In genomic region chr12:109291531-109292341, GRCh38 we compare ENCODE assay signal across 8 cellular contexts. TPM values are rescaled to one million over a fixed set of nuclear protein-coding genes. Genes with fewer than 3 reads are reported as not detected.
DNase-seq lines count a peak whose midpoint lies in the region; ATAC-seq lines count a peak whose summit lies in the region.

No MANE protein-coding gene starts in this region.

- peak; percentile 93 for DNase-seq in Ammon's horn (ENCODE audit: low spot score)
- DNase-seq in NCI-H2029 (lab: John Stamatoyannopoulos, UW): peak; percentile 90
- peak; percentile 99 for DNase-seq in cerebellar cortex (ENCODE audit: low spot score)
- peak; percentile 98 for DNase-seq in left kidney (ENCODE audit: low read depth, low spot score)
- DNase-seq in HUDEP-2 (lab: John Stamatoyannopoulos, UW; ENCODE audit: unreplicated experiment in 76 of 76): no peak

- H3K27ac ChIP-seq in temporal lobe (ENCODE audit: low read depth, low read length): peak overlapping the region; percentile 37

- ATAC-seq in GM18909 (IDR thresholded peaks at IDR 0.05; ENCODE audit: poor library complexity, unreplicated experiment) (no peak), GM18868 (IDR thresholded peaks at IDR 0.05; ENCODE audit: unreplicated experiment) (no peak)

RNA-seq across cellular contexts. Expression of gene FOXN4, which starts 17.3 kb away (rescaled TPM):
- 0.25 TPM for total RNA-seq in temporal lobe

RNA-seq across cellular contexts. Expression of gene MYO1H, which starts 56.0 kb away (rescaled TPM):
- 0.25 TPM for total RNA-seq in temporal lobe

Comparison
In these comparisons a context has a peak if more than half of its experiments do, and no peak if none do; other contexts are left out.
1. DNase-seq: peak in Ammon's horn (single experiment), NCI-H2029 (single experiment), cerebellar cortex (single experiment) and left kidney (single experiment); none in HUDEP-2 (0 of 76).